Comparison of ENCODE assay signal across 8 cellular contexts in the genomic region with DNA sequence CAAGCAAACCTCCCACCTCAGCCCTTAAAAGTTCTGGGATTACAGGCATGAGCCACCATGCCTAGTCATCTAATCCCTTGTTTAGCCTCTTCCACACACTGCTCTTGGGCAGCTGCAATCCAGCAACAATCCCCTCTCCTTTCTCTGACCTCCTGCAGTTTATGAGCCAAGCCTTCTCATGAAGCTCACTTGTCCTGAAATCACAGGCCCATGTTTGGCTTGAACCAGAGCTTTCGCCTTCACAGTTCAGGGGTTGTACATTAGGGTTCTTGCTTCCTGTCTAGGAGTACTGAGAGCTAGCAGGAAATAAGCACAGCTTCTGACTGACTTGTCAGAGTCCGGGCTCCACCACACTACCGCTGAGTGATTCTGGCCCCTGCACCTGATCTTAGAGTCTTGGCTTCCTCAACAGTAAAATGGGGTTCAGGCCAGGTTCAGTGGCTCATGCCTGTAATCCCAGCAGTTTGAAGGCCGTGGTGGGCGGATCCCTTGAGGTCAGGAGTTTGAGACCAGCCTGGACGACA. TPM values are rescaled to one million over a fixed set of nuclear protein-coding genes. Genes with fewer than 3 reads are reported as not detected.
A peak's percentile ranks its signal among the peaks of the same experiment; 100 is the strongest.
DNase-seq lines count a peak whose midpoint lies in the region; ATAC-seq lines count a peak whose summit lies in the region.

No MANE protein-coding gene starts in this region.

- H3K27me3 Mint-ChIP-seq in activated T-helper 17 cell treated with anti-CD3 and anti-CD28 coated beads, Interleukin-2, amount 50 U/mL, for 72 hours, result no peaks in the 10 kb centered on the region

- peak overlapping the region; percentile 26 for H3K4me3 Mint-ChIP-seq in activated T-helper 17 cell treated with anti-CD3 and anti-CD28 coated beads, Interleukin-2, amount 50 U/mL, for 72 hours
- H3K4me3 Mint-ChIP-seq in stimulated activated effector memory CD8-positive, alpha-beta T cell treated with anti-CD3 and anti-CD28 coated beads, Interleukin-12 subunit alpha, Interleukin-12 subunit beta, amount 100 ng/mL, for 72 hours, result no peak overlapping the region

- peak overlapping the region; percentile 86 for H3K27ac Mint-ChIP-seq in activated T-helper 17 cell treated with anti-CD3 and anti-CD28 coated beads, Interleukin-2, amount 50 U/mL, for 72 hours
- peak overlapping the region; percentile 87 for H3K27ac Mint-ChIP-seq in stimulated activated effector memory CD8-positive, alpha-beta T cell treated with anti-CD3 and anti-CD28 coated beads, Interleukin-12 subunit alpha, Interleukin-12 subunit beta, amount 100 ng/mL, for 72 hours

- H3K4me1 Mint-ChIP-seq in activated T-helper 17 cell treated with anti-CD3 and anti-CD28 coated beads, Interleukin-2, amount 50 U/mL, for 72 hours, result peaks cover 17% of the 10 kb centered on the region
- H3K4me1 Mint-ChIP-seq in stimulated activated effector memory CD8-positive, alpha-beta T cell treated with anti-CD3 and anti-CD28 coated beads, Interleukin-12 subunit alpha, Interleukin-12 subunit beta, amount 100 ng/mL, for 72 hours, result peaks cover 18% of the 10 kb centered on the region

- ATAC-seq in HG03159 (IDR thresholded peaks at IDR 0.05; ENCODE audit: unreplicated experiment), result peak; percentile 94
- ATAC-seq in activated T-helper 17 cell treated with anti-CD3 and anti-CD28 coated beads, Interleukin-2, amount 50 U/mL, for 72 hours (replicated peaks), result peak; percentile 85
- ATAC-seq in stimulated activated effector memory CD8-positive, alpha-beta T cell treated with anti-CD3 and anti-CD28 coated beads, Interleukin-12 subunit alpha, Interleukin-12 subunit beta, amount 100 ng/mL, for 72 hours, result peak; percentile 93

- H3K36me3 Mint-ChIP-seq in activated T-helper 17 cell treated with anti-CD3 and anti-CD28 coated beads, Interleukin-2, amount 50 U/mL, for 72 hours (ENCODE audit: low read depth), result no peaks in the 10 kb centered on the region
- no peaks in the 10 kb centered on the region for H3K36me3 Mint-ChIP-seq in stimulated activated effector memory CD8-positive, alpha-beta T cell treated with anti-CD3 and anti-CD28 coated beads, Interleukin-12 subunit alpha, Interleukin-12 subunit beta, amount 100 ng/mL, for 72 hours

- H3K9me3 Mint-ChIP-seq in activated T-helper 17 cell treated with anti-CD3 and anti-CD28 coated beads, Interleukin-2, amount 50 U/mL, for 72 hours, result no peaks in the 10 kb centered on the region
- no peaks in the 10 kb centered on the region for H3K9me3 Mint-ChIP-seq in stimulated activated effector memory CD8-positive, alpha-beta T cell treated with anti-CD3 and anti-CD28 coated beads, Interleukin-12 subunit alpha, Interleukin-12 subunit beta, amount 100 ng/mL, for 72 hours

- peak; percentile 10 for DNase-seq in activated CD4-positive, CD25-positive, alpha-beta regulatory T cell treated with anti-CD3 and anti-CD28 coated beads, Interleukin-2, amount 50 U/mL, for 16 hours (ENCODE audit: low read depth, low spot score)
- no peak for DNase-seq in activated CD4-positive, CD25-positive, alpha-beta regulatory T cell treated with anti-CD3 and anti-CD28 coated beads, Interleukin-2, amount 50 U/mL, for 72 hours
- DNase-seq in stimulated activated effector memory CD8-positive, alpha-beta T cell treated with anti-CD3 and anti-CD28 coated beads, Interleukin-12 subunit alpha, Interleukin-12 subunit beta, amount 100 ng/mL, for 72 hours (ENCODE audit: low spot score in 2 of 2), result peak in 1 of 2 donors; percentile 76
- DNase-seq in NCI-H2029 treated with DMSO at 0.1 percent for 48 hours (lab: John Stamatoyannopoulos, UW) (no peak), amygdala (lab: John Stamatoyannopoulos, UW) (no peak), NCI-H1105 treated with DMSO at 0.1 percent for 48 hours (lab: John Stamatoyannopoulos, UW) (no peak)

RNA-seq across cellular contexts. Expression of a gene that starts 16.3 kb away (rescaled TPM):
- total RNA-seq in activated T-helper 17 cell treated with anti-CD3 and anti-CD28 coated beads, Interleukin-2, amount 50 U/mL, for 72 hours, result 10 to 100 TPM; 38.2 to 60.2 TPM

RNA-seq across cellular contexts. Expression of a gene that starts 26.4 kb away (rescaled TPM):
- total RNA-seq in activated T-helper 17 cell treated with anti-CD3 and anti-CD28 coated beads, Interleukin-2, amount 50 U/mL, for 72 hours, result 100 to 1,000 TPM in 1 of 2 donors, 10 to 100 TPM in 1; 85.8 to 113 TPM

RNA-seq across cellular contexts. Expression of a gene that starts 28.5 kb away (rescaled TPM):
- total RNA-seq in activated T-helper 17 cell treated with anti-CD3 and anti-CD28 coated beads, Interleukin-2, amount 50 U/mL, for 72 hours, result 10 to 100 TPM; 18.7 to 25.1 TPM

RNA-seq across cellular contexts. Expression of a gene that starts 31.8 kb away (rescaled TPM):
- 10 to 100 TPM; 24.9 to 82.1 TPM for total RNA-seq in activated T-helper 17 cell treated with anti-CD3 and anti-CD28 coated beads, Interleukin-2, amount 50 U/mL, for 72 hours
